ENCODE assay signal across 9 cellular contexts in genomic region chr4:3047464-3048286, GRCh38. TPM values are rescaled to one million over a fixed set of nuclear protein-coding genes. Genes with fewer than 3 reads are reported as not detected.
DNase-seq lines count a peak whose midpoint lies in the region; ATAC-seq and TF ChIP-seq lines count a peak whose summit lies in the region.
"Had no signal": no experiment of that assay in that cellular context is flagged by ENCODE, and none has a peak within 500 bp of the region (broad histone marks: within the 10 kb centered on the region; RNA-seq: fewer than 3 reads in every experiment).

No MANE protein-coding gene starts in this region.

- DNase-seq in DND-41: peak; percentile 57
- DNase-seq in HT1080 (ENCODE audit: low read depth): peak; percentile 61
- DNase-seq in SW 1271 (lab: John Stamatoyannopoulos, UW): peak; percentile 11 to 48
- peak; percentile 79 for DNase-seq in adipocyte (ENCODE audit: low read depth)
- DNase-seq in hepatocyte (ENCODE audit: low spot score): peak; percentile 79
- no peak for DNase-seq in globus pallidus (ENCODE audit: low spot score)

- H3K4me1 ChIP-seq in DND-41 (ENCODE audit: insufficient read depth, low read length) (no peaks in the 10 kb centered on the region; the same call in 1 of the 2 replicates), adipocyte (ENCODE audit: control insufficient read depth, insufficient read depth, low read length) (peaks cover 2% of the 10 kb centered on the region), hepatocyte (ENCODE audit: insufficient read depth) (no peaks in the 10 kb centered on the region), skeletal muscle satellite cell (ENCODE audit: control insufficient read depth, insufficient read depth, low read length) (no peaks in the 10 kb centered on the region)

- no peaks in the 10 kb centered on the region for H3K9me3 ChIP-seq in DND-41 (ENCODE audit: insufficient read depth, low read length, severe bottlenecking)
- H3K9me3 ChIP-seq in adipocyte (ENCODE audit: control insufficient read depth, low read length): no peaks in the 10 kb centered on the region
- H3K9me3 ChIP-seq in hepatocyte (ENCODE audit: low read depth): no peaks in the 10 kb centered on the region
- no peaks in the 10 kb centered on the region for H3K9me3 ChIP-seq in skeletal muscle satellite cell (replicated peaks; ENCODE audit: low read length)

- H4K20me1 ChIP-seq in DND-41 (ENCODE audit: insufficient read depth, low read length) (no peaks in the 10 kb centered on the region), hepatocyte (ENCODE audit: insufficient read depth, poor library complexity, severe bottlenecking) (no peaks in the 10 kb centered on the region)

- peaks cover 4% of the 10 kb centered on the region for H3K27me3 ChIP-seq in DND-41 (ENCODE audit: insufficient read depth, low read length, poor library complexity)
- H3K27me3 ChIP-seq in adipocyte (replicated peaks; ENCODE audit: control insufficient read depth, insufficient read depth, low read length): no peaks in the 10 kb centered on the region
- no peaks in the 10 kb centered on the region for H3K27me3 ChIP-seq in hepatocyte
- peaks cover 25% of the 10 kb centered on the region for H3K27me3 ChIP-seq in skeletal muscle satellite cell (ENCODE audit: control insufficient read depth, insufficient read depth, low read length)

- H3K36me3 ChIP-seq in DND-41 (ENCODE audit: insufficient read depth, low read length) (no peaks in the 10 kb centered on the region), adipocyte (ENCODE audit: control insufficient read depth, insufficient read depth, low read length, severe bottlenecking) (no peaks in the 10 kb centered on the region), hepatocyte (replicated peaks; ENCODE audit: insufficient read depth, low read depth) (no peaks in the 10 kb centered on the region), skeletal muscle satellite cell (ENCODE audit: insufficient read depth, low read length) (no peaks in the 10 kb centered on the region)

- H3K4me2 ChIP-seq in DND-41 (ENCODE audit: insufficient read depth, low read length) (no peak overlapping the region), hepatocyte (peak overlapping the region; percentile 65), skeletal muscle satellite cell (ENCODE audit: low read length) (peak overlapping the region; percentile 44)

- H3K4me3 ChIP-seq in DND-41 (ENCODE audit: low read depth in 1 of 2, low read length in 2 of 2) (no peak overlapping the region), adipocyte (ENCODE audit: low read length) (no peak overlapping the region), hepatocyte (no peak overlapping the region), skeletal muscle satellite cell (ENCODE audit: low read length) (no peak overlapping the region)

- peak; percentile 82 for ATAC-seq in DND-41 (ENCODE audit: insufficient read depth, low read depth)
- ATAC-seq in GM21360 (IDR thresholded peaks at IDR 0.05; ENCODE audit: unreplicated experiment): peak; percentile 87

- H2AFZ ChIP-seq in DND-41 (ENCODE audit: low read depth, low read length) (no peak overlapping the region), hepatocyte (no peak overlapping the region)

- no peaks in the 10 kb centered on the region for H3K9me2 ChIP-seq in hepatocyte (replicated peaks; ENCODE audit: insufficient read depth)

- 58% methylated on average over 20 of the region's 20 CpGs for WGBS in hepatocyte (ENCODE audit: low lambda C conversion rate, missing lambda C conversion rate)

- H3K9ac ChIP-seq in DND-41 (ENCODE audit: low read depth, low read length) (no peak overlapping the region), adipocyte (ENCODE audit: low read length) (no peak overlapping the region), skeletal muscle satellite cell (ENCODE audit: low read depth, low read length) (no peak overlapping the region)

- no peak overlapping the region for H3K27ac ChIP-seq in DND-41 (ENCODE audit: low read length)
- no peak overlapping the region for H3K27ac ChIP-seq in hepatocyte

- TF ChIP-seq CTCF in DND-41 (IDR thresholded peaks at IDR 0.05; ENCODE audit: borderline replicate concordance, extremely low read depth, low read length, poor library complexity, severe bottlenecking): peak; percentile 81
- TF ChIP-seq CTCF in hepatocyte (IDR thresholded peaks at IDR 0.05; ENCODE audit: poor library complexity): peak; percentile 83

- H3K79me2 ChIP-seq in DND-41 (ENCODE audit: insufficient read depth, low read length) (no peaks in the 10 kb centered on the region), hepatocyte (no peaks in the 10 kb centered on the region)

RNA-seq across cellular contexts. Expression of gene HTT-AS, which starts 26.7 kb away (rescaled TPM):
- total RNA-seq in HT1080 (2014; rRNA removed; shearing (Covaris generic)): not detected in 2 replicates
- polyA plus RNA-seq in HT1080 (2015; cell fraction: cytosol; rRNA removed): not detected in 2 replicates
- not detected in 2 replicates for polyA plus RNA-seq in HT1080 (2015; cell fraction: nucleus; rRNA removed)
- not detected in 2 replicates for total RNA-seq in hepatocyte
- polyA plus RNA-seq in hepatocyte: not detected in 2 replicates
- total RNA-seq in skeletal muscle satellite cell (2012; rRNA removed): not detected in 2 replicates
- total RNA-seq: pulmonary artery endothelial cell had no signal

RNA-seq across cellular contexts. Expression of gene HTT, which starts 26.8 kb away (rescaled TPM):
- total RNA-seq in HT1080 (2014; rRNA removed; shearing (Covaris generic)): 14.7 and 19.1 TPM in 2 replicates
- polyA plus RNA-seq in HT1080 (2015; cell fraction: cytosol; rRNA removed): 10.2 and 13.5 TPM in 2 replicates
- polyA plus RNA-seq in HT1080 (2015; cell fraction: nucleus; rRNA removed): 36.2 and 37.1 TPM in 2 replicates
- total RNA-seq in hepatocyte: 30.6 and 33.9 TPM in 2 replicates
- polyA plus RNA-seq in hepatocyte: 9.5 and 12.4 TPM in 2 replicates
- 27.7 and 59.6 TPM in 2 replicates for total RNA-seq in skeletal muscle satellite cell (2012; rRNA removed)
